1 cellular context compared by ENCODE assay signal in the genomic region with DNA sequence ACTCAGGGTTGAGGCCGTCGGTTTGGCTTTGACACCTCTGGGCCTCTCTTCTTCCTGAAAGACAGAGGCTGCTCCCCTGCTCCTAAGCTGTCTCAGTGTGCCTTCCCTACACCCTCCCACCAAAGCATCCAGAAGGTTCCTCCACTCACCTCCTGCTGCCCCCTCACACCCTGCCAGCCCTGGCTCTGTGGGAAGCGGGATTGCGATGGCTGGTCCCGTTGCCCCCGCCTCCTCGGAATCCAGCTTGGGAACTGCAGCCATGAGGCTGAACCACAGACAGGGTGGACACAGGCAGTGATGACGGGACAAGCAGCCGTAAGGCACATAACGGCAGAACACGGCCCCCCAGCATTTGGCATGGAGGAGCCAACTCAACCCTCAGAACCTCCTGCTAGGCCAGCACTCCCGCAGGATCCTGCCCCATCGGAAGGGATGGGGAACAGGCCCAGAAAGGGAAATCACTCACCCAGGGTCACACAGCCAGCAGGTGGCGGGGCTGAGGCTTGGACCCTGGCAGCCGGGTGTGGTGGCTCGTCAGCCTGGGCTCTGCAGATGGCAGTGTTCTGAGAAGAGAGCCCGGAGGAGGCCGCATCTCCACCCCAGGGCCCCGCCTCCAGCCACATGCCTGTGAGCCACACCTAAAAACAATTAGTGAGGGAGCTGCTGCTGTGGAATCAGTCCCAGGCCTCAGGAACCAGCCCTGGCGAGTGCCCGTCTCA.
TF ChIP-seq lines count a peak whose summit lies in the region.

No MANE protein-coding gene starts in this region.

TF ChIP-seq in WTC11, 78 proteins besides CTCF, POLR2A, EP300 and RAD21 (continued from another document):
- TF ChIP-seq CBFB (CRISPR knock-in tag; IDR thresholded peaks at IDR 0.05; ENCODE audit: low read depth) = no peak
- no peak for TF ChIP-seq ETV6 (CRISPR knock-in tag; IDR thresholded peaks at IDR 0.05)
- no peak for TF ChIP-seq GRHL2 (CRISPR knock-in tag; IDR thresholded peaks at IDR 0.05; ENCODE audit: insufficient replicate concordance, severe bottlenecking)
- no peak for TF ChIP-seq ZMAT4 (CRISPR knock-in tag; IDR thresholded peaks at IDR 0.05)
- no peak for TF ChIP-seq ZNF396 (CRISPR knock-in tag; IDR thresholded peaks at IDR 0.05; ENCODE audit: borderline replicate concordance)
- TF ChIP-seq, protein P1, sequence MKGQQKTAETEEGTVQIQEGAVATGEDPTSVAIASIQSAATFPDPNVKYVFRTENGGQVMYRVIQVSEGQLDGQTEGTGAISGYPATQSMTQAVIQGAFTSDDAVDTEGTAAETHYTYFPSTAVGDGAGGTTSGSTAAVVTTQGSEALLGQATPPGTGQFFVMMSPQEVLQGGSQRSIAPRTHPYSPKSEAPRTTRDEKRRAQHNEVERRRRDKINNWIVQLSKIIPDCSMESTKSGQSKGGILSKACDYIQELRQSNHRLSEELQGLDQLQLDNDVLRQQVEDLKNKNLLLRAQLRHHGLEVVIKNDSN (CRISPR knock-in tag; IDR thresholded peaks at IDR 0.05) = no peak
- TF ChIP-seq NR2C2 (CRISPR knock-in tag; IDR thresholded peaks at IDR 0.05) = no peak
- no peak for TF ChIP-seq SMAD3 (CRISPR knock-in tag; IDR thresholded peaks at IDR 0.05; ENCODE audit: borderline replicate concordance)
- TF ChIP-seq RORB (CRISPR knock-in tag; IDR thresholded peaks at IDR 0.05) = no peak
- TF ChIP-seq, protein P2, sequence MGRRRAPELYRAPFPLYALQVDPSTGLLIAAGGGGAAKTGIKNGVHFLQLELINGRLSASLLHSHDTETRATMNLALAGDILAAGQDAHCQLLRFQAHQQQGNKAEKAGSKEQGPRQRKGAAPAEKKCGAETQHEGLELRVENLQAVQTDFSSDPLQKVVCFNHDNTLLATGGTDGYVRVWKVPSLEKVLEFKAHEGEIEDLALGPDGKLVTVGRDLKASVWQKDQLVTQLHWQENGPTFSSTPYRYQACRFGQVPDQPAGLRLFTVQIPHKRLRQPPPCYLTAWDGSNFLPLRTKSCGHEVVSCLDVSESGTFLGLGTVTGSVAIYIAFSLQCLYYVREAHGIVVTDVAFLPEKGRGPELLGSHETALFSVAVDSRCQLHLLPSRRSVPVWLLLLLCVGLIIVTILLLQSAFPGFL (CRISPR knock-in tag; IDR thresholded peaks at IDR 0.05; ENCODE audit: borderline replicate concordance) = no peak
